Comparison of ENCODE assay signal across 24 cellular contexts in the genomic region with DNA sequence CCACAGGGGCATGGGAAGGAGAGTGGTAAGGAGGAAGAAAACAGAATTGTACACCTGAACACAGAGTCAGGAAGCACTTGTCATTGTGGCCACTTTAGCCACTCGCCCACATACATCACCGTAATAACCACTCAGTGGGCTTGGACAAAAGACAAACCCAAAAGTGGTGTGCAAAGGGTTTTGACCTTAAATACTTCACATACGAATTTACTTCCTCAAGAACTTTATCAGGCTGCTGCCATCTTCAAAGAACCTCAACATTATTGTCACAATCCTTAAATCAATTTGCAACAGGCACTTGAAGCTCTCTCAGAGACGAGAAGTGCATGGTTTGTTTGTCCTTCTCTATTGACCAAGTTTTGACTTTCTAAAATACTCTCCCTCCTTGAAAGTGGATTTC.
"Had no signal": no experiment of that assay in that cellular context is flagged by ENCODE, and none has a peak within 500 bp of the region (broad histone marks: within the 10 kb centered on the region; RNA-seq: fewer than 3 reads in every experiment).

No MANE protein-coding gene starts in this region.

- H3K4me1 Mint-ChIP-seq: activated B cell treated with CpG ODN at 0.5 μM for 24 hours; central memory CD8-positive, alpha-beta T cell; immature natural killer cell; natural killer cell had no signal

- H3K9me3 ChIP-seq: sigmoid colon had no signal

- FAIRE-seq: colon, endothelial cell of umbilical vein, frontal cortex had no signal

- H3K79me2 ChIP-seq: hepatocyte had no signal

- H3K4me1 ChIP-seq: breast epithelium had no signal

- H3K27me3 Mint-ChIP-seq: activated B cell treated with CpG ODN at 0.5 μM for 24 hours; activated CD4-positive, alpha-beta memory T cell treated with anti-CD3 and anti-CD28 coated beads for 36 hours had no signal

- H3K27me3 ChIP-seq: breast epithelium, hepatocyte, sigmoid colon had no signal

- H3K4me3 Mint-ChIP-seq: activated B cell treated with CpG ODN at 0.5 μM for 24 hours; activated CD4-positive, alpha-beta memory T cell treated with anti-CD3 and anti-CD28 coated beads for 36 hours; activated naive CD4-positive, alpha-beta T cell treated with anti-CD3 and anti-CD28 coated beads for 36 hours; activated naive CD8-positive, alpha-beta T cell treated with anti-CD3 and anti-CD28 coated beads, Interleukin-2, amount 10 ng/mL, durations not matched to agents 7 days and 5 days; central memory CD8-positive, alpha-beta T cell; immature natural killer cell; natural killer cell had no signal

- H3K36me3 Mint-ChIP-seq: activated naive CD8-positive, alpha-beta T cell treated with anti-CD3 and anti-CD28 coated beads, Interleukin-2, amount 10 ng/mL, durations not matched to agents 7 days and 5 days; immature natural killer cell; natural killer cell had no signal

- H3K4me3 ChIP-seq: breast epithelium, hepatocyte, left ventricle myocardium inferior, sigmoid colon had no signal

- ATAC-seq: natural killer cell had no signal

- H2AFZ ChIP-seq: hepatocyte had no signal

- H3K4me2 ChIP-seq: hepatocyte had no signal

- H3K27ac ChIP-seq: breast epithelium, hepatocyte, left ventricle myocardium inferior, sigmoid colon had no signal

- DNase-seq: activated B cell treated with CpG ODN at 0.5 μM for 24 hours; activated CD4-positive, alpha-beta memory T cell treated with anti-CD3 and anti-CD28 coated beads for 36 hours; activated CD4-positive, alpha-beta T cell treated with anti-CD3 and anti-CD28 coated beads for 48 hours; activated naive CD4-positive, alpha-beta T cell treated with anti-CD3 and anti-CD28 coated beads for 36 hours; activated naive CD8-positive, alpha-beta T cell treated with anti-CD3 and anti-CD28 coated beads, Interleukin-2, amount 10 ng/mL, durations not matched to agents 7 days and 5 days; activated T-cell treated with anti-CD3 and anti-CD28 coated beads, Interleukin-2, amount 50 U/mL, for 48 hours; amniotic stem cell; effector memory CD4-positive, alpha-beta T cell; glutamatergic neuron; immature natural killer cell; kidney glomerular epithelial cell; left ventricle myocardium inferior; midbrain; natural killer cell; sigmoid colon; stimulated activated CD4-positive, alpha-beta T cell treated with anti-CD3 and anti-CD28 coated beads, Interleukin-2, amount 100 ng/mL, for 48 hours; stimulated activated CD8-positive, alpha-beta memory T cell treated with anti-CD3 and anti-CD28 coated beads, Interleukin-4, amount 100 ng/mL, for 48 hours; stimulated activated naive CD4-positive, alpha-beta T cell had no signal

- H3K27ac Mint-ChIP-seq: activated B cell treated with CpG ODN at 0.5 μM for 24 hours; activated CD4-positive, alpha-beta memory T cell treated with anti-CD3 and anti-CD28 coated beads for 36 hours; activated naive CD4-positive, alpha-beta T cell treated with anti-CD3 and anti-CD28 coated beads for 36 hours; activated naive CD8-positive, alpha-beta T cell treated with anti-CD3 and anti-CD28 coated beads, Interleukin-2, amount 10 ng/mL, durations not matched to agents 7 days and 5 days; immature natural killer cell; natural killer cell had no signal

- H3K36me3 ChIP-seq: breast epithelium, left ventricle myocardium inferior, sigmoid colon had no signal
